Comparison of ENCODE assay signal across 8 cellular contexts in genomic region chr1:148150945-148151879, GRCh38. TPM values are rescaled to one million over a fixed set of nuclear protein-coding genes. Genes with fewer than 3 reads are reported as not detected.
A peak's percentile ranks its signal among the peaks of the same experiment; 100 is the strongest.
DNase-seq lines count a peak whose midpoint lies in the region; ATAC-seq and TF ChIP-seq lines count a peak whose summit lies in the region.
"Not testable (repeated sequence)": the region's sequence is repeated elsewhere in the genome, so short reads cannot be mapped to it uniquely, and the experiment has no call there.

No MANE protein-coding gene starts in this region.

- DNase-seq in DND-41 (peak; percentile 44), OCI-M1 (lab: John Stamatoyannopoulos, UW) (peak; percentile 67), activated gamma-delta T cell treated with Interleukin-2 at 50 U/mL for 16 hours (peak; percentile 19), fibroblast of lung (ENCODE audit: low read depth in 2 of 2) (peak; percentile 17 to 65), mesothelial cell of epicardium (ENCODE audit: low spot score in 2 of 2, unreplicated experiment in 2 of 2) (peak; percentile 28 to 59)

- not testable (repeated sequence) for H3K9me3 ChIP-seq in DND-41 (ENCODE audit: insufficient read depth, low read length, severe bottlenecking); fibroblast of lung (ENCODE audit: control insufficient read depth, insufficient read depth, low read depth, low read length)

- TF ChIP-seq CTCF in DND-41 (IDR thresholded peaks at IDR 0.05; ENCODE audit: borderline replicate concordance, extremely low read depth, low read length, poor library complexity, severe bottlenecking); fibroblast of lung (conservative IDR thresholded peaks at IDR 0.05 in 1 of 2, IDR thresholded peaks at IDR 0.05 in 1 of 2; ENCODE audit: low read depth in 1 of 2, low read length in 2 of 2); mesothelial cell of epicardium (IDR thresholded peaks at IDR 0.05; ENCODE audit: unreplicated experiment): not testable (repeated sequence)

- H3K4me3 ChIP-seq in DND-41 (ENCODE audit: low read depth in 1 of 2, low read length in 2 of 2) (peak overlapping the region; percentile 52 to 65; a peak in 3 of 4 replicates), fibroblast of lung (replicated peaks in 1 of 4; ENCODE audit: control extremely low read depth in 1 of 4, insufficient read depth in 1 of 4, low read depth in 3 of 4, low read length in 4 of 4) (peak overlapping the region; percentile 32 to 67 (median 54))

- H4K20me1 ChIP-seq in DND-41 (ENCODE audit: insufficient read depth, low read length); fibroblast of lung (ENCODE audit: control insufficient read depth, extremely low read depth, insufficient read depth, low read length): not testable (repeated sequence)

- peaks cover 11% of the 10 kb centered on the region for H3K4me1 ChIP-seq in DND-41 (ENCODE audit: insufficient read depth, low read length)
- H3K4me1 ChIP-seq in fibroblast of lung (ENCODE audit: control insufficient read depth, extremely low read depth, insufficient read depth, low read length): not testable (repeated sequence)

- peak overlapping the region; percentile 97 for H3K4me3 Mint-ChIP-seq in mesothelial cell of epicardium
- H3K4me3 Mint-ChIP-seq in stimulated activated naive CD8-positive, alpha-beta T cell treated with anti-CD3 and anti-CD28 coated beads, Interleukin-15, Interleukin-2, amounts not matched to agents 100 ng/mL and 50 ng/mL, for 24 hours: peak overlapping the region; percentile 96

- H3K36me3 Mint-ChIP-seq in mesothelial cell of epicardium; stimulated activated naive CD8-positive, alpha-beta T cell treated with anti-CD3 and anti-CD28 coated beads, Interleukin-15, Interleukin-2, amounts not matched to agents 100 ng/mL and 50 ng/mL, for 24 hours (ENCODE audit: low read depth): not testable (repeated sequence)

- peaks cover 20% of the 10 kb centered on the region for H3K79me2 ChIP-seq in DND-41 (ENCODE audit: insufficient read depth, low read length)
- H3K79me2 ChIP-seq in fibroblast of lung (ENCODE audit: control insufficient read depth, insufficient read depth, low read length): not testable (repeated sequence)

- peak overlapping the region; percentile 47 for H3K27ac ChIP-seq in DND-41 (ENCODE audit: low read length)
- peak overlapping the region; percentile 26 for H3K27ac ChIP-seq in fibroblast of lung (ENCODE audit: insufficient read depth, low read length)

- H3K27me3 Mint-ChIP-seq in mesothelial cell of epicardium (ENCODE audit: low read depth); stimulated activated naive CD8-positive, alpha-beta T cell treated with anti-CD3 and anti-CD28 coated beads, Interleukin-15, Interleukin-2, amounts not matched to agents 100 ng/mL and 50 ng/mL, for 24 hours: not testable (repeated sequence)

- not testable (repeated sequence) for H3K4me1 Mint-ChIP-seq in mesothelial cell of epicardium
- H3K4me1 Mint-ChIP-seq in stimulated activated naive CD8-positive, alpha-beta T cell treated with anti-CD3 and anti-CD28 coated beads, Interleukin-15, Interleukin-2, amounts not matched to agents 100 ng/mL and 50 ng/mL, for 24 hours (ENCODE audit: low read depth): peaks cover 18% of the 10 kb centered on the region

- H3K4me2 ChIP-seq in DND-41 (ENCODE audit: insufficient read depth, low read length): peak overlapping the region; percentile 71
- peak overlapping the region; percentile 48 for H3K4me2 ChIP-seq in fibroblast of lung (ENCODE audit: extremely low read depth, insufficient read depth, low read length)

- H3K36me3 ChIP-seq in DND-41 (ENCODE audit: insufficient read depth, low read length); fibroblast of lung (ENCODE audit: control insufficient read depth, insufficient read depth, low read length): not testable (repeated sequence)

- not testable (repeated sequence) for H3K27me3 ChIP-seq in DND-41 (ENCODE audit: insufficient read depth, low read length, poor library complexity); fibroblast of lung (ENCODE audit: control insufficient read depth, insufficient read depth, low read length)

- H3K27ac Mint-ChIP-seq in mesothelial cell of epicardium: peak overlapping the region; percentile 98
- H3K27ac Mint-ChIP-seq in stimulated activated naive CD8-positive, alpha-beta T cell treated with anti-CD3 and anti-CD28 coated beads, Interleukin-15, Interleukin-2, amounts not matched to agents 100 ng/mL and 50 ng/mL, for 24 hours: peak overlapping the region; percentile 94

- peak overlapping the region; percentile 68 for H3K9ac ChIP-seq in DND-41 (ENCODE audit: low read depth, low read length)
- H3K9ac ChIP-seq in fibroblast of lung (ENCODE audit: insufficient read depth, low read length): peak overlapping the region; percentile 55

- peak overlapping the region; percentile 59 for H2AFZ ChIP-seq in DND-41 (ENCODE audit: low read depth, low read length)
- not testable (repeated sequence) for H2AFZ ChIP-seq in fibroblast of lung (ENCODE audit: low read length)

- H3K9me3 Mint-ChIP-seq in mesothelial cell of epicardium; stimulated activated naive CD8-positive, alpha-beta T cell treated with anti-CD3 and anti-CD28 coated beads, Interleukin-15, Interleukin-2, amounts not matched to agents 100 ng/mL and 50 ng/mL, for 24 hours: not testable (repeated sequence)

- peak; percentile 55 for ATAC-seq in DND-41 (ENCODE audit: insufficient read depth, low read depth)
- peak; percentile 21 for ATAC-seq in GM21529 (IDR thresholded peaks at IDR 0.05; ENCODE audit: unreplicated experiment)
- ATAC-seq in HG03442 (IDR thresholded peaks at IDR 0.05; ENCODE audit: unreplicated experiment): peak; percentile 9

RNA-seq across cellular contexts. Expression of gene NBPF11, which starts 0.9 kb away (rescaled TPM):
- total RNA-seq in fibroblast of lung (6.9 and 8.8 TPM in 2 replicates), mesothelial cell of epicardium (27.3 to 28.2 TPM (median 27.5 TPM) in 3 replicates)
- 4.1 and 5.6 TPM in 2 replicates for polyA plus RNA-seq in fibroblast of lung
- 2.5 and 3.3 TPM in 2 replicates for polyA plus RNA-seq in fibroblast of lung (2012)
- 0.98 and 2.7 TPM in 2 replicates for polyA minus RNA-seq in fibroblast of lung (ENCODE audit: low replicate concordance)

Comparison
In these comparisons a context has a peak if more than half of its experiments do, and no peak if none do; other contexts are left out.
1. Peak in every context shown above with its lines: DNase-seq, ATAC-seq, H3K4me3 ChIP-seq and H3K27ac ChIP-seq.